ENCODE assay signal across 16 cellular contexts in the genomic region with DNA sequence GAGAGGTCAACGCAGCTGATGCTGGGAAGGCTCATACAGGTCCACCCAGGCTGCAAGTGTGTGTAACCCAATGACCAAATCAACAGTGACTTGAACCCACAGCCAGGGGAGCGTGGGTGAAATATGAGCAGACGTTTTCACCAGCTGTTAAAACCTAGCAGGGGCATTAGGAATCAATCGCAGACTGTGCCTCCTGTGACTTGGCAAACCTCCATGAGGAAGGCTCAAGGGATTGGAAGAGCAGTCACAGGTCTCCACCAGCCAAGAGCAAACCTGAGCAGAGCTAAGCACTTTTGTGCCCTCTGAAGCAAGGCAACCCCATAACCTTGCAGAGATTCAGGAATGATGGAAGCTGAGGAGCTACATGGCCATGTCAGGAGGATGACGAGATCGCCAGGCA. TPM values are rescaled to one million over a fixed set of nuclear protein-coding genes. Genes with fewer than 3 reads are reported as not detected.
"Had no signal": no experiment of that assay in that cellular context is flagged by ENCODE, and none has a peak within 500 bp of the region (broad histone marks: within the 10 kb centered on the region; RNA-seq: fewer than 3 reads in every experiment).

No MANE protein-coding gene starts in this region.

- DNase-seq: activated B cell treated with CpG ODN at 0.5 μM for 24 hours; activated CD4-positive, alpha-beta T cell treated with anti-CD3 and anti-CD28 coated beads for 48 hours; activated CD8-positive, alpha-beta memory T cell treated with anti-CD3 and anti-CD28 coated beads, Interleukin-2, amount 50 U/mL, for 4 hours; activated CD8-positive, alpha-beta T cell treated with anti-CD3 and anti-CD28 coated beads, Interleukin-2, amount 10 ng/mL, durations not matched to agents 7 days and 5 days; activated naive CD4-positive, alpha-beta T cell; activated naive CD8-positive, alpha-beta T cell treated with anti-CD3 and anti-CD28 coated beads, Interleukin-2, amount 50 U/mL, for 24 hours; aorta; dermis blood vessel endothelial cell; foreskin melanocyte; head of caudate nucleus; immature natural killer cell; lower lobe of right lung; stimulated activated naive CD8-positive, alpha-beta T cell treated with anti-CD3 and anti-CD28 coated beads, Interleukin-15, amount 100 ng/mL, for 72 hours; upper lobe of left lung had no signal

- ATAC-seq: activated CD8-positive, alpha-beta T cell treated with anti-CD3 and anti-CD28 coated beads, Interleukin-2, amount 10 ng/mL, durations not matched to agents 7 days and 5 days; activated naive CD8-positive, alpha-beta T cell treated with anti-CD3 and anti-CD28 coated beads, Interleukin-2, amount 50 U/mL, for 24 hours; lower lobe of right lung; sciatic nerve; stimulated activated naive CD8-positive, alpha-beta T cell treated with anti-CD3 and anti-CD28 coated beads, Interleukin-15, amount 100 ng/mL, for 72 hours had no signal

- H3K27ac Mint-ChIP-seq: activated B cell treated with CpG ODN at 0.5 μM for 24 hours; activated CD8-positive, alpha-beta T cell treated with anti-CD3 and anti-CD28 coated beads, Interleukin-2, amount 10 ng/mL, durations not matched to agents 7 days and 5 days; activated naive CD8-positive, alpha-beta T cell treated with anti-CD3 and anti-CD28 coated beads, Interleukin-2, amount 50 U/mL, for 24 hours; immature natural killer cell had no signal

- H3K4me1 Mint-ChIP-seq: activated B cell treated with CpG ODN at 0.5 μM for 24 hours; activated naive CD8-positive, alpha-beta T cell treated with anti-CD3 and anti-CD28 coated beads, Interleukin-2, amount 50 U/mL, for 24 hours; stimulated activated naive CD8-positive, alpha-beta T cell treated with anti-CD3 and anti-CD28 coated beads, Interleukin-15, amount 100 ng/mL, for 72 hours had no signal

- H3K9me3 Mint-ChIP-seq: activated B cell treated with CpG ODN at 0.5 μM for 24 hours; activated naive CD8-positive, alpha-beta T cell treated with anti-CD3 and anti-CD28 coated beads, Interleukin-2, amount 50 U/mL, for 24 hours; immature natural killer cell; neural crest cell; stimulated activated naive CD8-positive, alpha-beta T cell treated with anti-CD3 and anti-CD28 coated beads, Interleukin-15, amount 100 ng/mL, for 72 hours had no signal

- H3K4me3 Mint-ChIP-seq: activated B cell treated with CpG ODN at 0.5 μM for 24 hours; activated CD8-positive, alpha-beta T cell treated with anti-CD3 and anti-CD28 coated beads, Interleukin-2, amount 10 ng/mL, durations not matched to agents 7 days and 5 days; activated naive CD8-positive, alpha-beta T cell treated with anti-CD3 and anti-CD28 coated beads, Interleukin-2, amount 50 U/mL, for 24 hours; immature natural killer cell; neural crest cell; stimulated activated naive CD8-positive, alpha-beta T cell treated with anti-CD3 and anti-CD28 coated beads, Interleukin-15, amount 100 ng/mL, for 72 hours had no signal

- H3K27me3 Mint-ChIP-seq: activated B cell treated with CpG ODN at 0.5 μM for 24 hours; activated naive CD8-positive, alpha-beta T cell treated with anti-CD3 and anti-CD28 coated beads, Interleukin-2, amount 50 U/mL, for 24 hours; stimulated activated naive CD8-positive, alpha-beta T cell treated with anti-CD3 and anti-CD28 coated beads, Interleukin-15, amount 100 ng/mL, for 72 hours had no signal

RNA-seq across cellular contexts. Expression of a gene that starts 25.5 kb away (rescaled TPM):
- total RNA-seq: activated B cell treated with CpG ODN at 0.5 μM for 24 hours; activated CD8-positive, alpha-beta T cell treated with anti-CD3 and anti-CD28 coated beads, Interleukin-2, amount 10 ng/mL, durations not matched to agents 7 days and 5 days; lower lobe of right lung had no signal
- polyA plus RNA-seq: aorta had no signal
